In genomic region chr18:46916551-46917107, GRCh38 we compare ENCODE assay signal across 8 cellular contexts. TPM values are rescaled to one million over a fixed set of nuclear protein-coding genes. Genes with fewer than 3 reads are reported as not detected.
DNase-seq lines count a peak whose midpoint lies in the region; ATAC-seq and TF ChIP-seq lines count a peak whose summit lies in the region.

No MANE protein-coding gene starts in this region.

- TF ChIP-seq CTCF in astrocyte of the spinal cord (IDR thresholded peaks at IDR 0.05; ENCODE audit: low read depth, low read length), result no peak

- H3K27me3 ChIP-seq in iPS-20b (ENCODE audit: insufficient read depth, low read length) (no peaks in the 10 kb centered on the region; the same call in 1 of the 2 replicates), skeletal muscle satellite cell (ENCODE audit: control insufficient read depth, insufficient read depth, low read length) (no peaks in the 10 kb centered on the region)

- intact Hi-C loops in Right ventricle myocardium superior (cut with DNase I), result no loop called here
- intact Hi-C loops in Right ventricle myocardium inferior (cut with DNase I), result loop anchor here (10.0 kb wide), 1 partner anchor 652 kb away; no protein-coding TSS in a partner anchor

- in situ Hi-C loops in astrocyte of the spinal cord (cut with HindIII; ENCODE audit: low sequenced_read_pairs), result no loop called here

- DNase-seq in Right ventricle myocardium superior (no peak), Right ventricle myocardium inferior (ENCODE audit: missing footprints) (no peak), OCI-M1 (lab: John Stamatoyannopoulos, UW) (peak; percentile 75), astrocyte of the spinal cord (ENCODE audit: low read depth, low spot score) (peak; percentile 37)

- H3K4me3 ChIP-seq in astrocyte of the spinal cord (ENCODE audit: low read depth, low read length) (peak overlapping the region; percentile 68), iPS-20b (ENCODE audit: low read length) (peak overlapping the region; percentile 93), skeletal muscle satellite cell (ENCODE audit: low read length) (peak overlapping the region; percentile 81)

- H3K27ac ChIP-seq in iPS-20b (ENCODE audit: low read length), result no peak overlapping the region

- peak overlapping the region; percentile 87 for H3K9ac ChIP-seq in iPS-20b (ENCODE audit: low read depth, low read length)
- peak overlapping the region; percentile 87 for H3K9ac ChIP-seq in skeletal muscle satellite cell (ENCODE audit: low read depth, low read length)

- peak overlapping the region; percentile 98 for H3K4me2 ChIP-seq in skeletal muscle satellite cell (ENCODE audit: low read length)

- H3K36me3 ChIP-seq in iPS-20b (ENCODE audit: insufficient read depth, low read depth, low read length) (no peaks in the 10 kb centered on the region), skeletal muscle satellite cell (ENCODE audit: insufficient read depth, low read length) (no peaks in the 10 kb centered on the region)

- H3K4me1 ChIP-seq in iPS-20b (ENCODE audit: insufficient read depth, low read length) (peaks cover 32% of the 10 kb centered on the region), skeletal muscle satellite cell (ENCODE audit: control insufficient read depth, insufficient read depth, low read length) (peaks cover 12% of the 10 kb centered on the region)

- H3K9me3 ChIP-seq in iPS-20b (ENCODE audit: insufficient read depth, low read depth, low read length) (no peaks in the 10 kb centered on the region), skeletal muscle satellite cell (replicated peaks; ENCODE audit: low read length) (no peaks in the 10 kb centered on the region)

- peak; percentile 5 for ATAC-seq in Right ventricle myocardium superior (ENCODE audit: poor library complexity)
- ATAC-seq in Right ventricle myocardium inferior, result no peak
- peak; percentile 41 for ATAC-seq in HG02943 (IDR thresholded peaks at IDR 0.05; ENCODE audit: low read depth, unreplicated experiment)
- ATAC-seq in GM21360 (IDR thresholded peaks at IDR 0.05; ENCODE audit: unreplicated experiment), result no peak

RNA-seq across cellular contexts. Expression of gene PIAS2, which starts 0.7 kb away (rescaled TPM):
- total RNA-seq in Right ventricle myocardium superior, result 28.1 TPM
- total RNA-seq in Right ventricle myocardium inferior, result 24.3 TPM
- total RNA-seq in skeletal muscle satellite cell (2012; rRNA removed), result 25.3 and 34.5 TPM in 2 replicates

RNA-seq across cellular contexts. Expression of gene KATNAL2, which starts 0.8 kb away (rescaled TPM):
- total RNA-seq in Right ventricle myocardium superior (3.0 TPM), Right ventricle myocardium inferior (2.7 TPM)
- total RNA-seq in skeletal muscle satellite cell (2012; rRNA removed), result 2.5 and 4.4 TPM in 2 replicates

Comparison
In these comparisons a context has a peak if more than half of its experiments do, and no peak if none do; other contexts are left out.
1. ATAC-seq: peak in Right ventricle myocardium superior (single experiment) and HG02943 (single experiment); none in Right ventricle myocardium inferior (single experiment) and GM21360 (single experiment).
2. DNase-seq: peak in OCI-M1 (single experiment) and astrocyte of the spinal cord (single experiment); none in Right ventricle myocardium superior (single experiment) and Right ventricle myocardium inferior (single experiment).
3. Peak in every context shown above with its lines, with median percentiles within 50 percentile points of each other: H3K4me3 ChIP-seq.